9 cellular contexts compared by ENCODE assay signal in genomic region chr2:106511476-106511888, GRCh38. TPM values are rescaled to one million over a fixed set of nuclear protein-coding genes. Genes with fewer than 3 reads are reported as not detected.
A peak's percentile ranks its signal among the peaks of the same experiment; 100 is the strongest.
DNase-seq lines count a peak whose midpoint lies in the region; ATAC-seq, FAIRE-seq and TF ChIP-seq lines count a peak whose summit lies in the region.
"Not testable (repeated sequence)": the region's sequence is repeated elsewhere in the genome, so short reads cannot be mapped to it uniquely, and the experiment has no call there.
"Had no signal": no experiment of that assay in that cellular context is flagged by ENCODE, and none has a peak within 500 bp of the region (broad histone marks: within the 10 kb centered on the region; RNA-seq: fewer than 3 reads in every experiment).

No MANE protein-coding gene starts in this region.

- H3K36me3 Mint-ChIP-seq in activated T-cell treated with anti-CD3 and anti-CD28 coated beads, Interleukin-2, amount 50 U/mL, for 4 hours (ENCODE audit: insufficient read depth); chondrocyte (ENCODE audit: low read depth): not testable (repeated sequence)

- intact Hi-C loops in left ventricle myocardium superior (cut with micrococcal nuclease); pancreas (cut with DNase I): not testable (repeated sequence)

- not testable (repeated sequence) for H3K27me3 ChIP-seq in SJSA1 (replicated peaks); pancreas

- H3K27ac Mint-ChIP-seq in chondrocyte (ENCODE audit: unreplicated experiment): peak overlapping the region; percentile 17

- not testable (repeated sequence) for H3K36me3 ChIP-seq in SJSA1, pancreas

- in situ Hi-C loops in ACHN (cut with HindIII; ENCODE audit: low pct_ligation_motif_present, low pct_unique_long_range_greater_than_20kb, low sequenced_read_pairs): not testable (repeated sequence)

- TF ChIP-seq CTCF in chondrocyte (IDR thresholded peaks at IDR 0.05); pancreas (IDR thresholded peaks at IDR 0.05): not testable (repeated sequence)

- ATAC-seq in activated T-cell treated with anti-CD3 and anti-CD28 coated beads, Interleukin-2, amount 50 U/mL, for 4 hours: peak; percentile 81 to 86
- peak; percentile 94 for ATAC-seq in left ventricle myocardium superior
- peak in 3 of 4 donors; percentile 70 to 85 (median 74) for ATAC-seq in pancreas

- peak overlapping the region; percentile 13 for H3K4me3 Mint-ChIP-seq in activated T-cell treated with anti-CD3 and anti-CD28 coated beads, Interleukin-2, amount 50 U/mL, for 4 hours
- peak overlapping the region; percentile 41 for H3K4me3 Mint-ChIP-seq in chondrocyte (ENCODE audit: unreplicated experiment)

- not testable (repeated sequence) for H3K4me1 ChIP-seq in SJSA1 (replicated peaks); pancreas

- H3K4me3 ChIP-seq in SJSA1, pancreas: not testable (repeated sequence)

- H3K27ac ChIP-seq in SJSA1, pancreas: not testable (repeated sequence)

- H3K27me3 Mint-ChIP-seq in activated T-cell treated with anti-CD3 and anti-CD28 coated beads, Interleukin-2, amount 50 U/mL, for 4 hours (ENCODE audit: low read depth); chondrocyte (ENCODE audit: low read depth): not testable (repeated sequence)

- not testable (repeated sequence) for H3K9me3 ChIP-seq in SJSA1 (replicated peaks); pancreas

- WGBS in pancreas, 2 donors: 69 to 86% methylated on average over 6 to 10 of the region's 14 CpGs

- FAIRE-seq in pancreas (lab: Jason Lieb, UNC): peak; percentile 29

- DNase-seq in ACHN (peak; percentile 70), HS-27A (ENCODE audit: low read depth) (peak; percentile 5), SJSA1 (ENCODE audit: low read depth in 1 of 2, low spot score in 2 of 2) (peak; percentile 34 to 69), left ventricle myocardium superior (peak; percentile 44), pancreas (peak in 1 of 6 donors; percentile 23)
- DNase-seq in activated T-cell treated with anti-CD3 and anti-CD28 coated beads, Interleukin-2, amount 50 U/mL, for 4 hours: peak; percentile 50
- DNase-seq in chondrocyte (ENCODE audit: low spot score): not testable (repeated sequence)
- DNase-seq in stimulated activated CD8-positive, alpha-beta memory T cell treated with anti-CD3 and anti-CD28 coated beads, Interleukin-15, amount 100 ng/mL, for 1 hour (ENCODE audit: low read depth): peak; percentile 6

- H3K9me3 Mint-ChIP-seq in activated T-cell treated with anti-CD3 and anti-CD28 coated beads, Interleukin-2, amount 50 U/mL, for 4 hours; chondrocyte (ENCODE audit: low read depth): not testable (repeated sequence)

- peaks cover 12% of the 10 kb centered on the region for H3K4me1 Mint-ChIP-seq in activated T-cell treated with anti-CD3 and anti-CD28 coated beads, Interleukin-2, amount 50 U/mL, for 4 hours (ENCODE audit: low read depth)
- not testable (repeated sequence) for H3K4me1 Mint-ChIP-seq in chondrocyte (ENCODE audit: low read depth)

RNA-seq across cellular contexts. Expression of gene CD8B2, which starts 24.3 kb away (rescaled TPM):
- not detected in 2 replicates for total RNA-seq in SJSA1 (2014; rRNA removed; shearing (Covaris generic))
- total RNA-seq in activated T-cell treated with anti-CD3 and anti-CD28 coated beads, Interleukin-2, amount 50 U/mL, for 4 hours: under 1 TPM; 0.11 to 0.21 (median 0.18) TPM
- total RNA-seq in chondrocyte: not detected in 3 replicates
- total RNA-seq in left ventricle myocardium superior: not detected
- under 1 TPM in 3 of 6 donors, not detected in 3; 0.03 to 0.25 (median 0.18) TPM for total RNA-seq in pancreas
- under 1 TPM in 1 of 2 donors, not detected in 1; 0.07 TPM for polyA plus RNA-seq in pancreas
- total RNA-seq: WTC11 had no signal

RNA-seq across cellular contexts. Expression of gene RGPD3, which starts 43.3 kb away (rescaled TPM):
- total RNA-seq in SJSA1 (2014; rRNA removed; shearing (Covaris generic)): 0.03 and 0.39 TPM in 2 replicates
- under 1 TPM; 0.16 to 0.33 (median 0.32) TPM for total RNA-seq in activated T-cell treated with anti-CD3 and anti-CD28 coated beads, Interleukin-2, amount 50 U/mL, for 4 hours
- total RNA-seq in chondrocyte: 0.07 to 0.10 TPM in 2 of 3 replicates, not detected in the other
- not detected for total RNA-seq in left ventricle myocardium superior
- under 1 TPM in 4 of 6 donors, not detected in 2; 0.09 to 0.16 (median 0.10) TPM for total RNA-seq in pancreas
- under 1 TPM; 0.08 to 0.16 TPM for polyA plus RNA-seq in pancreas
